ENCODE assay signal across 8 cellular contexts in the genomic region with DNA sequence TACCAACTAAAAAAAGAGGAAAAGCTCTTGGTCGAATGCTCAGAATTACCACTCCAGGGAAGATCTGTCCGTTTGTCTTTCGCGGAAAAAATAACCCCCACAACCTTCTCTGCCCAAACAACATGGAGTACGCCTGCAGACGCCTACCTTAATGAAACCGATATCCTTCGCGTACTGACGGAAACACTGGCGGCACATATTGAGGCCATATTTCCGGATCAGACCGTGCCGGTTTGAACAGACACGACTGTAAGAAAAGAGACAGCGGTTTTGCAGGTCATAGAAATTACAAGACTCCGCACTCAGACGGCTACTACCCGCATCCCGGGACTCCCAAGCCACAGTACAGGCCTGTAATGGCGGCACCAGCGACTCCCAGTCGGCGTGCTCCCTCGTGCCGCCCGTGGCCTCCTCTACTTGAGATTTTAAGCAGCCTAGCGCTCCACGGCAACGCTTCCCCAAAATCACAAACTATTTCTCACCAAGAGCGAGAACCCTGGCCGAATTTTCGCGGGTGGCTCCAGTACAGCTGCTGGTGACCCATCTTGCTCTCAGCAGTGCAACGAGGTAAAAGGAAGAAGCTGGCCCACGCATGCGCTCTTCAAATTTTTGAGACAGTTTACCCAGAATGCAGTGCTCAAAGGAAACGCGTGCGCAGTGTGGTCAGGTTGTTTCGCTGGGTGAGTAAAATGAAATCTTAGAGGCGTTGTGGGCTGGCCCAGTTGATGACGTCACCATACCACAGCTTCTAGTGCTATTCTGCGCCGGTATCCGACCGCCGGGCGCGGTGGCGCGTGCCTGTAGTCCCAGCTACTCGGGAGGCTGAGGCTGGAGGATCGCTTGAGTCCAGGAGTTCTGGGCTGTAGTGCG. TPM values are rescaled to one million over a fixed set of nuclear protein-coding genes. Genes with fewer than 3 reads are reported as not detected.
DNase-seq lines count a peak whose midpoint lies in the region; ATAC-seq and TF ChIP-seq lines count a peak whose summit lies in the region.

A gene (minus strand): TSS at position 578 of the 870 bp plus-strand sequence. CDS start 34 bp downstream, at position 544.

- TF ChIP-seq POLR2A in prostate gland (IDR thresholded peaks at IDR 0.05) = peak; percentile 83

- DNase-seq in NCI-H187 (lab: John Stamatoyannopoulos, UW) (peak; percentile 98 to 99), T-helper 2 cell (peak; percentile 90 to 99 (median 97)), left ventricle myocardium superior (peak; percentile 98), prostate gland (ENCODE audit: low spot score) (peak; percentile 97)

- no peaks in the 10 kb centered on the region for H3K27me3 ChIP-seq in prostate gland (replicated peaks; ENCODE audit: insufficient read depth)

- peak; percentile 89 for ATAC-seq in GM18498 (IDR thresholded peaks at IDR 0.05; ENCODE audit: unreplicated experiment)
- peak; percentile 85 for ATAC-seq in HG02938 (IDR thresholded peaks at IDR 0.05; ENCODE audit: unreplicated experiment)
- ATAC-seq in left ventricle myocardium superior = peak; percentile 98

- H3K9me3 ChIP-seq in prostate gland = no peaks in the 10 kb centered on the region

- H3K4me1 ChIP-seq in prostate gland (replicated peaks) (no peaks in the 10 kb centered on the region), urinary bladder (ENCODE audit: insufficient read depth) (no peaks in the 10 kb centered on the region)

- H3K4me3 ChIP-seq in prostate gland (peak within 1 kb of the TSS; percentile 81 to 94), urinary bladder (ENCODE audit: low read depth, low read length) (peak within 1 kb of the TSS; percentile 79)

- TF ChIP-seq CTCF in prostate gland (IDR thresholded peaks at IDR 0.05) = peak in 1 of 4 experiments; percentile 8

- H3K27ac ChIP-seq in angular gyrus (ENCODE audit: low read depth, low read length) = peak within 1 kb of the TSS; percentile 65
- H3K27ac ChIP-seq in prostate gland = peak within 1 kb of the TSS; percentile 87
- H3K27ac ChIP-seq in urinary bladder (ENCODE audit: low read depth) = peak within 1 kb of the TSS; percentile 87

- intact Hi-C loops in left ventricle myocardium superior (cut with micrococcal nuclease) (no loop called here), prostate gland (cut with DNase I) (no loop called here)

- H3K36me3 ChIP-seq in prostate gland (peaks cover 0 to 9% of the 10 kb centered on the region in 2 donors), urinary bladder (ENCODE audit: insufficient read depth) (peaks cover 5% of the 10 kb centered on the region)

- under 1% methylated on average over 54 of the region's 55 CpGs for WGBS in prostate gland
- WGBS in urinary bladder = under 1% methylated on average over 54 of the region's 55 CpGs

RNA-seq across cellular contexts. Expression of the gene that starts here (rescaled TPM):
- total RNA-seq in left ventricle myocardium superior (791 TPM), prostate gland (1,000 to 10,000 TPM; 4,045 to 4,896 TPM), urinary bladder (1,469 TPM)
- polyA plus RNA-seq in urinary bladder = 2,986 TPM

Comparison
In these comparisons a context has a peak if more than half of its experiments do, and no peak if none do; other contexts are left out.
1. Peak in every context shown above with its lines: DNase-seq, ATAC-seq, H3K4me3 ChIP-seq and H3K27ac ChIP-seq.